8 cellular contexts compared by ENCODE assay signal in the genomic region with DNA sequence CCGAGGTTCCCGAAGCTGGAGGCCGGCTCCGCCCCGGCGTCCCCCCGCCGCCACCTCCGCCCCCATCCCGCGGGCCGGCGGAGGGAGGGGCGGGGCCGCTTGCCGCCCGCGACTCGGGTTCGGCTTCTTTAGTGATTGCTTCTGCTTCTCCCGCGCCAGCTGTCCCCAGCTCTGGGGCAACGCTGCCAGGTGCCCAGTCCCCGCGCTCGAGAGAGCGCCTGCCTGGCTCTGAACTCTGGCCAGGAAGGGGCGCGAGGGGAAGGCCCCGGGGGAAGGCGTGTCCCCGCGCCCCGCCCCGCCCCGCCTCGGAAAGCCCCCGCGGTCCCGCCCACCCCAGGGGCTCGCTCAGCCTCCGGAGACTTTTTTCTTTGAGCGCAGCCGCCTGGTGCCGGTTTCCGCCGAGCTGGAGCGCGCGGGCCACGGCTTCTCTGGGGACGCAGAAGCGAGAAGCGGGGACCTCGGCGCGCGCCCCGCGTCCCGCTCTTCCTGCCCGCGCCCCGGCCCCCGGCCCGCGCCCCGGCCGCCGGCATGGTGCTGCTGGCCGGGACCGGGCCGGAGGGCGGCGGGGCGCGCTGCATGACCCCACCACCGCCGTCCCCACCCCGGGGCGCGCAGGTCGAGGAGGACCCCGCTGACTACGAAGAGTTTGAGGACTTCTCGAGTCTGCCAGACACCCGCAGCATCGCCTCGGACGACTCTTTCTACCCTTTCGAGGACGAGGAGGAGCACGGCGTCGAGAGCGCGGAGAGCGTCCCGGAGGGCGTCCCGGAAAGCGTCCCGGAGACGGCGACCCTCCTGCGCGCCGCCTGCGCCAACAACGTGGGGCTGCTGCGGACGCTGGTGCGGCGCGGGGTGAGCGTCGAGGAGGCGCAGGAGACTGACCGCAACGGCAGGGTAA. TPM values are rescaled to one million over a fixed set of nuclear protein-coding genes. Genes with fewer than 3 reads are reported as not detected.
DNase-seq lines count a peak whose midpoint lies in the region; ATAC-seq and TF ChIP-seq lines count a peak whose summit lies in the region.

Gene ANKRD33B (plus strand): TSS at position 131 of the 898 bp plus-strand sequence. CDS start 398 bp downstream, at position 529.

- no peak for TF ChIP-seq CTCF in OCI-LY3 (IDR thresholded peaks at IDR 0.05; ENCODE audit: low read depth, low read length)
- no peak for TF ChIP-seq CTCF in esophagus squamous epithelium (IDR thresholded peaks at IDR 0.05)
- no peak for TF ChIP-seq CTCF in neural crest cell (conservative IDR thresholded peaks at IDR 0.05)
- TF ChIP-seq CTCF in suprapubic skin (IDR thresholded peaks at IDR 0.05), result no peak

- peak; percentile 61 for ATAC-seq in GM19452 (IDR thresholded peaks at IDR 0.05; ENCODE audit: unreplicated experiment)
- ATAC-seq in HG03558 (IDR thresholded peaks at IDR 0.05; ENCODE audit: extremely low read depth, unreplicated experiment), result peak; percentile 32

- H3K9me3 Mint-ChIP-seq in CD4-positive, alpha-beta memory T cell, result peaks cover 0 to 2% (median 0%) of the 10 kb centered on the region in 8 donors
- no peaks in the 10 kb centered on the region for H3K9me3 Mint-ChIP-seq in neural crest cell

- peaks cover 8 to 28% (median 20%) of the 10 kb centered on the region in 4 donors for H3K4me1 Mint-ChIP-seq in CD4-positive, alpha-beta memory T cell
- peaks cover 9% of the 10 kb centered on the region for H3K4me1 Mint-ChIP-seq in neural crest cell

- no peak within 1 kb of the TSS for H2AFZ ChIP-seq in OCI-LY3 (ENCODE audit: low read depth, low read length)

- POLR2A ChIA-PET in CD4-positive, alpha-beta memory T cell (lab: Charles Lee; ENCODE audit: partially characterized antibody), result interaction anchor here (1.2 kb wide), 1 partner anchor 121 kb away, joined by 3 read pairs; no protein-coding TSS in a partner anchor

- peak within 1 kb of the TSS; percentile 74 for H3K27ac ChIP-seq in CD4-positive, alpha-beta memory T cell (ENCODE audit: low read depth, low read length)
- H3K27ac ChIP-seq in OCI-LY3 (ENCODE audit: low read length) (peak within 1 kb of the TSS; percentile 93), esophagus squamous epithelium (peak within 1 kb of the TSS; percentile 67 to 86 (median 80)), suprapubic skin (peak within 1 kb of the TSS; percentile 86)

- H3K9ac ChIP-seq in OCI-LY3 (ENCODE audit: low read length), result peak within 1 kb of the TSS; percentile 96

- peak within 1 kb of the TSS; percentile 84 to 93 (median 88) for H3K4me3 Mint-ChIP-seq in CD4-positive, alpha-beta memory T cell
- H3K4me3 Mint-ChIP-seq in neural crest cell, result peak within 1 kb of the TSS; percentile 72

- H4K20me1 ChIP-seq in OCI-LY3 (ENCODE audit: insufficient read depth, low read length), result peaks cover 39% of the 10 kb centered on the region

- no peaks in the 10 kb centered on the region for H3K9me3 ChIP-seq in CD4-positive, alpha-beta memory T cell (ENCODE audit: control insufficient read depth in 1 of 2, low read length in 2 of 2)
- H3K9me3 ChIP-seq in OCI-LY3 (ENCODE audit: insufficient read depth, low read length) (no peaks in the 10 kb centered on the region), esophagus squamous epithelium (no peaks in the 10 kb centered on the region), suprapubic skin (no peaks in the 10 kb centered on the region)

- H3K4me1 ChIP-seq in CD4-positive, alpha-beta memory T cell (ENCODE audit: insufficient read depth, low read length), result peaks cover 22% of the 10 kb centered on the region
- H3K4me1 ChIP-seq in OCI-LY3 (ENCODE audit: low read length), result peaks cover 66% of the 10 kb centered on the region
- peaks cover 23 to 69% (median 39%) of the 10 kb centered on the region in 3 donors for H3K4me1 ChIP-seq in esophagus squamous epithelium
- H3K4me1 ChIP-seq in suprapubic skin, result peaks cover 53% of the 10 kb centered on the region

- TF ChIP-seq EP300 in suprapubic skin (IDR thresholded peaks at IDR 0.05), result no peak

- H3K4me3 ChIP-seq in CD4-positive, alpha-beta memory T cell (ENCODE audit: low read length in 2 of 2), result peak within 1 kb of the TSS; percentile 29 to 60
- peak within 1 kb of the TSS; percentile 90 for H3K4me3 ChIP-seq in OCI-LY3 (ENCODE audit: low read length)
- peak within 1 kb of the TSS; percentile 48 to 81 (median 58) for H3K4me3 ChIP-seq in esophagus squamous epithelium
- peak within 1 kb of the TSS; percentile 81 for H3K4me3 ChIP-seq in suprapubic skin

- no peaks in the 10 kb centered on the region for H3K27me3 ChIP-seq in CD4-positive, alpha-beta memory T cell (ENCODE audit: insufficient read depth, low read length)
- H3K27me3 ChIP-seq in OCI-LY3 (ENCODE audit: low read depth, low read length), result no peaks in the 10 kb centered on the region
- H3K27me3 ChIP-seq in esophagus squamous epithelium, result peaks cover 0 to 47% (median 9%) of the 10 kb centered on the region in 4 donors
- peaks cover 30% of the 10 kb centered on the region for H3K27me3 ChIP-seq in suprapubic skin

- H3K27ac Mint-ChIP-seq in CD4-positive, alpha-beta memory T cell, result peak within 1 kb of the TSS in 5 of 7 donors; percentile 57 to 87 (median 73)
- no peak within 1 kb of the TSS for H3K27ac Mint-ChIP-seq in neural crest cell (ENCODE audit: unreplicated experiment)

- peak; percentile 74 to 80 (median 77) for DNase-seq in CD4-positive, alpha-beta memory T cell
- DNase-seq in activated CD8-positive, alpha-beta memory T cell treated with anti-CD3 and anti-CD28 coated beads, Interleukin-2, amount 50 U/mL, for 48 hours, result peak; percentile 88
- no peak for DNase-seq in esophagus squamous epithelium (lab: John Stamatoyannopoulos, UW)
- peak; percentile 46 for DNase-seq in neural crest cell (ENCODE audit: low read depth, low spot score)
- peak in 1 of 2 donors; percentile 80 for DNase-seq in suprapubic skin (ENCODE audit: low spot score in 2 of 2)

- peak within 1 kb of the TSS; percentile 100 for H3K4me2 ChIP-seq in OCI-LY3 (ENCODE audit: low read length)

- no peaks in the 10 kb centered on the region for H3K36me3 ChIP-seq in CD4-positive, alpha-beta memory T cell (ENCODE audit: insufficient read depth, low read length)
- H3K36me3 ChIP-seq in OCI-LY3 (replicated peaks; ENCODE audit: low read depth, low read length) (peaks cover 33% of the 10 kb centered on the region), esophagus squamous epithelium (no peaks in the 10 kb centered on the region), suprapubic skin (no peaks in the 10 kb centered on the region)

- H3K79me2 ChIP-seq in OCI-LY3 (ENCODE audit: low read length), result peaks cover 55% of the 10 kb centered on the region

- CTCF ChIA-PET in CD4-positive, alpha-beta memory T cell (lab: Charles Lee; ENCODE audit: partially characterized antibody), result no interaction called here

- WGBS in esophagus squamous epithelium, 2 donors, result no CpG with 5 or more reads among the region's 120 CpGs
- under 1% methylated on average over 47 of the region's 120 CpGs for WGBS in suprapubic skin

- no peaks in the 10 kb centered on the region for H3K27me3 Mint-ChIP-seq in CD4-positive, alpha-beta memory T cell
- peaks cover 82% of the 10 kb centered on the region for H3K27me3 Mint-ChIP-seq in neural crest cell (ENCODE audit: low read depth)

- no peaks in the 10 kb centered on the region for H3K36me3 Mint-ChIP-seq in CD4-positive, alpha-beta memory T cell
- H3K36me3 Mint-ChIP-seq in neural crest cell (ENCODE audit: low read depth), result no peaks in the 10 kb centered on the region

- intact Hi-C loops in CD4-positive, alpha-beta memory T cell (cut with micrococcal nuclease), result loop anchor here (1.0 to 2.0 kb wide), 5 partner anchors 71 to 314 kb away; partner anchors contain the start of genes CCT5, DAP and ROPN1L
- intact Hi-C loops in esophagus squamous epithelium (cut with DNase I), result loop anchor here (10.0 kb wide), 1 partner anchor 61 kb away; no protein-coding TSS in a partner anchor

- TF ChIP-seq POLR2A in esophagus squamous epithelium (IDR thresholded peaks at IDR 0.05), result peak in 2 of 4 donors; percentile 54 to 68
- peak in 1 of 2 donors; percentile 41 for TF ChIP-seq POLR2A in suprapubic skin (IDR thresholded peaks at IDR 0.05)

RNA-seq across cellular contexts. Expression of gene ANKRD33B, which starts in this region (rescaled TPM):
- 1 to 10 TPM; 2.0 to 2.3 TPM for total RNA-seq in CD4-positive, alpha-beta memory T cell
- polyA plus RNA-seq in CD4-positive, alpha-beta memory T cell, result under 1 TPM; 0.05 to 0.37 TPM
- total RNA-seq in esophagus squamous epithelium (1 to 10 TPM in 2 of 4 donors, under 1 TPM in 2; 0.57 to 6.5 (median 1.7) TPM), neural crest cell (0.80 and 0.84 TPM in 2 replicates), suprapubic skin (10 to 100 TPM; 16.7 to 27.0 (median 24.8) TPM)

Comparison
In these comparisons a context has a peak if more than half of its experiments do, and no peak if none do; other contexts are left out.
1. Peak in DNase-seq in neural crest cell; RNA of the gene not detected or under 1 TPM.